In genomic region chr7:102714774-102715522, GRCh38 we compare ENCODE assay signal across 7 cellular contexts. TPM values are rescaled to one million over a fixed set of nuclear protein-coding genes. Genes with fewer than 3 reads are reported as not detected.
A peak's percentile ranks its signal among the peaks of the same experiment; 100 is the strongest.
DNase-seq lines count a peak whose midpoint lies in the region; ATAC-seq, FAIRE-seq and TF ChIP-seq lines count a peak whose summit lies in the region.
"Not testable (repeated sequence)": the region's sequence is repeated elsewhere in the genome, so short reads cannot be mapped to it uniquely, and the experiment has no call there.

No MANE protein-coding gene starts in this region.

- intact Hi-C loops in activated T-helper 1 cell treated with anti-CD3 and anti-CD28 coated beads, Interleukin-12 subunit alpha, Interleukin-12 subunit beta, Interleukin-2, Interleukin-4 antibody, amounts not matched to agents 30 ng/mL and 10 ng/mL and 1 ng/mL, durations not matched to agents 14 hours and 24 hours and 36 hours (cut with micrococcal nuclease); MCF 10A (cut with micrococcal nuclease): not testable (repeated sequence)

- peak overlapping the region; percentile 83 for H3K27ac Mint-ChIP-seq in activated T-helper 1 cell treated with anti-CD3 and anti-CD28 coated beads, Interleukin-12 subunit alpha, Interleukin-12 subunit beta, Interleukin-2, Interleukin-4 antibody, amounts not matched to agents 30 ng/mL and 10 ng/mL and 1 ng/mL, durations not matched to agents 14 hours and 24 hours and 36 hours
- H3K27ac Mint-ChIP-seq in MCF 10A (ENCODE audit: low read depth, unreplicated experiment) = peak overlapping the region; percentile 49
- H3K27ac Mint-ChIP-seq in stimulated activated naive CD8-positive, alpha-beta T cell treated with anti-CD3 and anti-CD28 coated beads, Interleukin-15, amount 100 ng/mL, for 72 hours = peak overlapping the region; percentile 59 to 88

- H3K4me3 Mint-ChIP-seq in activated T-helper 1 cell treated with anti-CD3 and anti-CD28 coated beads, Interleukin-12 subunit alpha, Interleukin-12 subunit beta, Interleukin-2, Interleukin-4 antibody, amounts not matched to agents 30 ng/mL and 10 ng/mL and 1 ng/mL, durations not matched to agents 14 hours and 24 hours and 36 hours; MCF 10A (ENCODE audit: unreplicated experiment): not testable (repeated sequence)
- H3K4me3 Mint-ChIP-seq in stimulated activated naive CD8-positive, alpha-beta T cell treated with anti-CD3 and anti-CD28 coated beads, Interleukin-15, amount 100 ng/mL, for 72 hours = peak overlapping the region in 1 of 2 donors; percentile 25

- DNase-seq in GM19239 (ENCODE audit: insufficient read length, low spot score); activated T-helper 1 cell treated with anti-CD3 and anti-CD28 coated beads, Interleukin-12 subunit alpha, Interleukin-12 subunit beta, Interleukin-2, Interleukin-4 antibody, amounts not matched to agents 30 ng/mL and 10 ng/mL and 1 ng/mL, durations not matched to agents 14 hours and 24 hours and 36 hours (ENCODE audit: low spot score): not testable (repeated sequence)
- DNase-seq in activated CD4-positive, alpha-beta T cell treated with anti-CD3 and anti-CD28 coated beads for 48 hours = peak; percentile 42
- DNase-seq in MCF 10A (ENCODE audit: unreplicated experiment) (peak; percentile 3), fibroblast of the aortic adventitia (ENCODE audit: low read depth) (peak; percentile 3)
- DNase-seq in stimulated activated CD4-positive, alpha-beta T cell treated with anti-CD3 and anti-CD28 coated beads, Interleukin-15, amount 100 ng/mL, for 48 hours (ENCODE audit: low read depth in 2 of 2) = peak; percentile 13 to 16
- peak in 1 of 2 donors; percentile 55 for DNase-seq in stimulated activated naive CD8-positive, alpha-beta T cell treated with anti-CD3 and anti-CD28 coated beads, Interleukin-15, amount 100 ng/mL, for 72 hours

- not testable (repeated sequence) for H3K9me3 Mint-ChIP-seq in activated T-helper 1 cell treated with anti-CD3 and anti-CD28 coated beads, Interleukin-12 subunit alpha, Interleukin-12 subunit beta, Interleukin-2, Interleukin-4 antibody, amounts not matched to agents 30 ng/mL and 10 ng/mL and 1 ng/mL, durations not matched to agents 14 hours and 24 hours and 36 hours; MCF 10A (ENCODE audit: unreplicated experiment); stimulated activated naive CD8-positive, alpha-beta T cell treated with anti-CD3 and anti-CD28 coated beads, Interleukin-15, amount 100 ng/mL, for 72 hours

- POLR2A ChIA-PET in MCF 10A (lab: Yijun Ruan, JAX) = not testable (repeated sequence)

- not testable (repeated sequence) for H3K4me1 Mint-ChIP-seq in activated T-helper 1 cell treated with anti-CD3 and anti-CD28 coated beads, Interleukin-12 subunit alpha, Interleukin-12 subunit beta, Interleukin-2, Interleukin-4 antibody, amounts not matched to agents 30 ng/mL and 10 ng/mL and 1 ng/mL, durations not matched to agents 14 hours and 24 hours and 36 hours (ENCODE audit: low read depth)
- H3K4me1 Mint-ChIP-seq in MCF 10A (ENCODE audit: insufficient read depth, unreplicated experiment) = peaks cover 11% of the 10 kb centered on the region
- H3K4me1 Mint-ChIP-seq in stimulated activated naive CD8-positive, alpha-beta T cell treated with anti-CD3 and anti-CD28 coated beads, Interleukin-15, amount 100 ng/mL, for 72 hours = peaks cover 23% of the 10 kb centered on the region

- H3K36me3 Mint-ChIP-seq in activated T-helper 1 cell treated with anti-CD3 and anti-CD28 coated beads, Interleukin-12 subunit alpha, Interleukin-12 subunit beta, Interleukin-2, Interleukin-4 antibody, amounts not matched to agents 30 ng/mL and 10 ng/mL and 1 ng/mL, durations not matched to agents 14 hours and 24 hours and 36 hours (ENCODE audit: low read depth); MCF 10A (ENCODE audit: insufficient read depth, unreplicated experiment): not testable (repeated sequence)

- not testable (repeated sequence) for BruUV-seq in MCF 10A (replicated peaks; lab: Mats Ljungman, UMichigan)

- H3K27me3 Mint-ChIP-seq in activated T-helper 1 cell treated with anti-CD3 and anti-CD28 coated beads, Interleukin-12 subunit alpha, Interleukin-12 subunit beta, Interleukin-2, Interleukin-4 antibody, amounts not matched to agents 30 ng/mL and 10 ng/mL and 1 ng/mL, durations not matched to agents 14 hours and 24 hours and 36 hours (ENCODE audit: insufficient read depth); MCF 10A (ENCODE audit: insufficient read depth, unreplicated experiment); stimulated activated naive CD8-positive, alpha-beta T cell treated with anti-CD3 and anti-CD28 coated beads, Interleukin-15, amount 100 ng/mL, for 72 hours: not testable (repeated sequence)

- peak; percentile 74 for FAIRE-seq in GM19239 (lab: Jason Lieb, UNC)

- CTCF ChIA-PET in MCF 10A (lab: Yijun Ruan, JAX) = not testable (repeated sequence)

- ATAC-seq in stimulated activated naive CD8-positive, alpha-beta T cell treated with anti-CD3 and anti-CD28 coated beads, Interleukin-15, amount 100 ng/mL, for 72 hours = peak; percentile 78

- not testable (repeated sequence) for TF ChIP-seq CTCF in MCF 10A (IDR thresholded peaks at IDR 0.05; ENCODE audit: unreplicated experiment); fibroblast of the aortic adventitia (IDR thresholded peaks at IDR 0.05; ENCODE audit: insufficient read depth, low read length)

- H3K4me3 ChIP-seq in fibroblast of the aortic adventitia (ENCODE audit: low read depth, low read length) = not testable (repeated sequence)

RNA-seq across cellular contexts. Expression of gene FAM185A, which starts 33.9 kb away (rescaled TPM):
- 9.1 and 10.7 TPM in 2 replicates for total RNA-seq in activated T-helper 1 cell treated with anti-CD3 and anti-CD28 coated beads, Interleukin-12 subunit alpha, Interleukin-12 subunit beta, Interleukin-2, Interleukin-4 antibody, amounts not matched to agents 30 ng/mL and 10 ng/mL and 1 ng/mL, durations not matched to agents 14 hours and 24 hours and 36 hours
- total RNA-seq in MCF 10A (2022) (8.9 and 12.0 TPM in 2 replicates), fibroblast of the aortic adventitia (ENCODE audit: low replicate concordance) (8.4 and 35.3 TPM in 2 replicates)

RNA-seq across cellular contexts. Expression of gene POLR2J2, which starts 43.5 kb away (rescaled TPM):
- 19.5 and 21.5 TPM in 2 replicates for total RNA-seq in activated T-helper 1 cell treated with anti-CD3 and anti-CD28 coated beads, Interleukin-12 subunit alpha, Interleukin-12 subunit beta, Interleukin-2, Interleukin-4 antibody, amounts not matched to agents 30 ng/mL and 10 ng/mL and 1 ng/mL, durations not matched to agents 14 hours and 24 hours and 36 hours
- 10.1 and 13.8 TPM in 2 replicates for total RNA-seq in MCF 10A (2022)
- 3.3 and 11.4 TPM in 2 replicates for total RNA-seq in fibroblast of the aortic adventitia (ENCODE audit: low replicate concordance)
